20 cellular contexts compared by ENCODE assay signal in the genomic region with DNA sequence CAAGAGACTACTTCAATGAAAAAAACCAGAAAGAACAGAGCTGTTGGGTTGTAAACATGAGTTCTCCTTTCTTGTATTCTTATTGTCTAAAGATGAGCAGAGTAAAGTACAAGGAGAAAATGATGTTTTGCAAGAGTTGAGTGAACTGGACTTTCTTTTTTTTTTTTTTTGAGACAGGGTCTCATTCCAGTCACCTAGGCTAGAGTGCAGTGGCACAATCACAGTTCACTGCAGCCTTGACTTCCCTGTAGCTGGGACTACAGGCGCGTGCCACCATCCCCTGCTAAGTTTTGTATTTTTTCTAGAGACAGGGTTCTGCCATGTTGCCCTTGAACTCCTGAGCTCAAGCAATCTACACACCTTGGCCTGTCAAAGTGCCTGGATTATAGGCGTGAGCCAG.
"Had no signal": no experiment of that assay in that cellular context is flagged by ENCODE, and none has a peak within 500 bp of the region (broad histone marks: within the 10 kb centered on the region; RNA-seq: fewer than 3 reads in every experiment).

No MANE protein-coding gene starts in this region.

- H3K27me3 ChIP-seq: colonic mucosa, esophagus muscularis mucosa, gastrocnemius medialis, heart right ventricle, left lung had no signal

- FAIRE-seq: endothelial cell of umbilical vein, islet of Langerhans, keratinocyte had no signal

- ATAC-seq: gastrocnemius medialis, heart right ventricle, left cardiac atrium, left lung, left ventricle myocardium superior, lower lobe of right lung, mucosa of descending colon had no signal

- H3K27ac ChIP-seq: colonic mucosa, esophagus muscularis mucosa, gastrocnemius medialis, heart right ventricle, lower lobe of right lung had no signal

- H3K4me1 ChIP-seq: colonic mucosa, esophagus muscularis mucosa, gastrocnemius medialis, heart right ventricle, lower lobe of right lung had no signal

- H3K4me3 ChIP-seq: colonic mucosa, esophagus muscularis mucosa, gastrocnemius medialis, heart right ventricle, left lung, lower lobe of right lung, mucosa of descending colon had no signal

- H3K9me3 ChIP-seq: colonic mucosa, esophagus muscularis mucosa, gastrocnemius medialis, heart right ventricle, left lung, lower lobe of right lung, mucosa of descending colon had no signal

- H3K36me3 ChIP-seq: colonic mucosa, esophagus muscularis mucosa, gastrocnemius medialis, heart right ventricle, left lung, lower lobe of right lung had no signal

- DNase-seq: colonic mucosa; cortex of kidney; effector CD4-positive, alpha-beta T cell; effector memory CD4-positive, alpha-beta T cell; foreskin melanocyte; gastrocnemius medialis; glutamatergic neuron; head of caudate nucleus; heart right ventricle; hippocampal formation; left cardiac atrium; left ventricle myocardium superior; lower lobe of right lung; mesenchymal stem cell; mucosa of descending colon had no signal
